Comparison of ENCODE assay signal across 8 cellular contexts in the genomic region with DNA sequence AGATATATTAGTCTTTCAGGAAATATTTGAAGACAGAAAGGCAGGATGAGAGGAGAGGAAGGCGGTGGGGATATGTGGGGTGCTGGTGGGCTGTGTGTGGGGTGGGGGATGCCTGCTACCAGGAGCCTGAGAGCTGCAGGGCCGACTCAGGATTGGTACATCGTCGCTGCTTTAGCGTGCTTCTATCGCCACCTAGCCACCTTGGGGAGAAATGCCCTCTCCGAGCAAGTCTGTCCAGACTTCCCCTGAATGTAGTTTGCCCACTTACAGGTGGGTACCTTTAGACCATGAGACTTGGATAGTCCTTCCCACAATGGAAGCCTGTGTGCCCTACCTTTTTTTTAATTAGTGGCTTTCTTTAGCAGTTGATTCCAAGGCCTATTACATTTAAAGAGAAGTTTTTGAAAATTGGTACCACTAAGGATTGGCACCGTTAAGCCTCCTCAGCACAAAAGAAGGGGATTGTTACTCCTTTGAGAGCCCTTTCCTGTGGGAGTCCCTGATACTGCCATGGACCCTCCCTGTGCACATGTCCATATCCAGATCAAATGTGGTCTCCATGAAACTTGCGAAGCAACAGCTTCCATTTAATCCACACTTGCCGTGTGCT.
DNase-seq lines count a peak whose midpoint lies in the region; ATAC-seq and TF ChIP-seq lines count a peak whose summit lies in the region.

No MANE protein-coding gene starts in this region.

- H3K27ac ChIP-seq in 22Rv1, result no peak overlapping the region

- H3K27me3 Mint-ChIP-seq in memory B cell, result peaks cover 7% of the 10 kb centered on the region

- no peaks in the 10 kb centered on the region for H3K4me1 Mint-ChIP-seq in memory B cell

- H3K9me3 Mint-ChIP-seq in memory B cell, result no peaks in the 10 kb centered on the region

- peak; percentile 87 for ATAC-seq in GM18498 (IDR thresholded peaks at IDR 0.05; ENCODE audit: unreplicated experiment)
- ATAC-seq in HG03175 (IDR thresholded peaks at IDR 0.05; ENCODE audit: unreplicated experiment), result peak; percentile 77
- peak; percentile 87 for ATAC-seq in memory B cell (ENCODE audit: low read depth)

- no peaks in the 10 kb centered on the region for H3K36me3 Mint-ChIP-seq in memory B cell

- DNase-seq in NCI-H524 (lab: John Stamatoyannopoulos, UW), result peak; percentile 9 to 75
- DNase-seq in activated CD4-positive, alpha-beta T cell treated with anti-CD3 and anti-CD28 coated beads, Interleukin-2, amount 50 U/mL, for 4 hours, result peak; percentile 44
- DNase-seq in ecto neural progenitor cell (ENCODE audit: low spot score), result peak; percentile 76
- DNase-seq in memory B cell (ENCODE audit: low spot score in 2 of 2), result peak; percentile 46 to 56
- DNase-seq in stimulated activated CD8-positive, alpha-beta memory T cell treated with anti-CD3 and anti-CD28 coated beads, Interleukin-4, amount 100 ng/mL, for 24 hours (ENCODE audit: low read depth), result peak; percentile 19

- no peak overlapping the region for H3K4me3 Mint-ChIP-seq in memory B cell

- no peak overlapping the region for H3K27ac Mint-ChIP-seq in memory B cell

- peak; percentile 83 for TF ChIP-seq CTCF in 22Rv1 (IDR thresholded peaks at IDR 0.05)

Comparison
In these comparisons a context has a peak if more than half of its experiments do, and no peak if none do; other contexts are left out.
1. DNase-seq: peak in every context shown above with its lines; median percentile 76 in ecto neural progenitor cell; 51 in memory B cell; 44 in activated CD4-positive, alpha-beta T cell treated with anti-CD3 and anti-CD28 coated beads, Interleukin-2, amount 50 U/mL, for 4 hours; 42 in NCI-H524; 19 in stimulated activated CD8-positive, alpha-beta memory T cell treated with anti-CD3 and anti-CD28 coated beads, Interleukin-4, amount 100 ng/mL, for 24 hours.